In genomic region chr2:18603867-18604572, GRCh38 we compare ENCODE assay signal across 21 cellular contexts. TPM values are rescaled to one million over a fixed set of nuclear protein-coding genes. Genes with fewer than 3 reads are reported as not detected.
DNase-seq lines count a peak whose midpoint lies in the region; ATAC-seq, FAIRE-seq and TF ChIP-seq lines count a peak whose summit lies in the region.
"Had no signal": no experiment of that assay in that cellular context is flagged by ENCODE, and none has a peak within 500 bp of the region (broad histone marks: within the 10 kb centered on the region; RNA-seq: fewer than 3 reads in every experiment).

No MANE protein-coding gene starts in this region.

- no peak overlapping the region for H3K4me3 ChIP-seq in SK-N-SH (ENCODE audit: low read depth in 2 of 2, low read length in 1 of 2)
- H3K4me3 ChIP-seq: GM23338 had no signal

- H3K36me3 ChIP-seq in SK-N-SH (replicated peaks in 1 of 2; ENCODE audit: control insufficient read depth in 1 of 2, insufficient read depth in 2 of 2, low read length in 1 of 2) = no peaks in the 10 kb centered on the region

- peak overlapping the region; percentile 1; the same call in 1 of the 2 replicates for H3K4me2 ChIP-seq in SK-N-SH
- H3K4me2 ChIP-seq: GM23338 had no signal

- no peaks in the 10 kb centered on the region for H3K79me2 ChIP-seq in SK-N-SH (ENCODE audit: insufficient read depth)

- peak overlapping the region; percentile 11 to 97; a peak in 3 of 4 replicates for H3K27ac ChIP-seq in SK-N-SH (ENCODE audit: low read depth in 2 of 2, low read length in 1 of 2)
- H3K27ac ChIP-seq: C4-2B had no signal

- FAIRE-seq in GM12891 (lab: Jason Lieb, UNC) = peak; percentile 43
- FAIRE-seq: A204.1, D721Med, G401.6, GM12892, GM18507, H54 had no signal

- POLR2A ChIA-PET in SK-N-SH (lab: Yijun Ruan, JAX) = interaction anchor here (2.2 kb wide), 1 partner anchor 44 kb away, joined by 7 read pairs; the partner anchor contains the start of gene RDH14

- TF ChIP-seq EP300 in SK-N-SH (IDR thresholded peaks at IDR 0.05; ENCODE audit: borderline replicate concordance in 1 of 2, low read depth in 1 of 2, low read length in 1 of 2) = peak; percentile 80 to 82

- H3K9me3 ChIP-seq in SK-N-SH = no peaks in the 10 kb centered on the region
- H3K9me3 ChIP-seq: Caco-2 had no signal

- CTCF ChIA-PET in SK-N-SH (lab: Yijun Ruan, JAX) = interaction anchor here (1.7 to 3.7 kb wide), 2 partner anchors 9 to 84 kb away, joined by 5 to 18 read pairs; no protein-coding TSS in a partner anchor

- peak; percentile 49 for TF ChIP-seq RAD21 in SK-N-SH (IDR thresholded peaks at IDR 0.05; ENCODE audit: low read length)

- no peaks in the 10 kb centered on the region for H3K27me3 ChIP-seq in SK-N-SH (ENCODE audit: insufficient read depth)

- ATAC-seq in left lobe of liver = peak; percentile 26
- ATAC-seq: GM23338 had no signal

- no peaks in the 10 kb centered on the region for H4K20me1 ChIP-seq in SK-N-SH (ENCODE audit: insufficient read depth)

- H3F3A ChIP-seq in SK-N-SH (replicated peaks; ENCODE audit: insufficient read depth) = peaks cover 16% of the 10 kb centered on the region

- peaks cover 18 to 32% of the 10 kb centered on the region in 2 experiments for H3K4me1 ChIP-seq in SK-N-SH (ENCODE audit: control insufficient read depth in 1 of 2, insufficient read depth in 2 of 2, low read depth in 1 of 2, low read length in 1 of 2)
- H3K4me1 ChIP-seq: Caco-2 had no signal

- DNase-seq in GM12891 (ENCODE audit: insufficient read length, low spot score) = no peak
- DNase-seq in SK-N-SH = peak; percentile 72
- DNase-seq in fibroblast of gingiva (ENCODE audit: low read depth) = peak; percentile 10
- DNase-seq in left lobe of liver (ENCODE audit: low spot score) = no peak
- no peak for DNase-seq in activated naive CD4-positive, alpha-beta T cell (lab: John Stamatoyannopoulos, UW)
- DNase-seq in ecto neural progenitor cell (ENCODE audit: low spot score) = no peak
- no peak for DNase-seq in NAMALWA (ENCODE audit: low spot score)
- no peak for DNase-seq in stimulated activated CD8-positive, alpha-beta memory T cell treated with anti-CD3 and anti-CD28 coated beads, Interleukin-4, amount 100 ng/mL, for 48 hours
- DNase-seq: ACHN; Caco-2; CD4-positive, alpha-beta T cell; HCEC 1CT had no signal

- WGBS in SK-N-SH (ENCODE audit: low lambda C conversion rate) = 72% methylated on average over 3 of the region's 3 CpGs

- H3K9me2 ChIP-seq in SK-N-SH = no peaks in the 10 kb centered on the region

- H3K9ac ChIP-seq in SK-N-SH = no peak overlapping the region

- TF ChIP-seq POLR2A in GM12891 (IDR thresholded peaks at IDR 0.05; ENCODE audit: low read depth, low read length) = no peak

- no peak overlapping the region for H2AFZ ChIP-seq in SK-N-SH (ENCODE audit: low read depth)
- H2AFZ ChIP-seq: GM23338 had no signal

- TF ChIP-seq CTCF in SK-N-SH (IDR thresholded peaks at IDR 0.05) = no peak

TF ChIP-seq in GM12891, 5 proteins besides CTCF, POLR2A, EP300 and RAD21:
- no peak for TF ChIP-seq TAF1 (IDR thresholded peaks at IDR 0.05; ENCODE audit: low read depth, low read length)
- no peak for TF ChIP-seq SPI1 (IDR thresholded peaks at IDR 0.05; ENCODE audit: low read depth, low read length)
- TF ChIP-seq PAX5 (IDR thresholded peaks at IDR 0.05; ENCODE audit: insufficient read depth, low read length, severe bottlenecking) = no peak
- TF ChIP-seq POLR2AphosphoS5 (IDR thresholded peaks at IDR 0.05; ENCODE audit: low read depth, low read length) = no peak
- no peak for TF ChIP-seq POU2F2 (IDR thresholded peaks at IDR 0.05; ENCODE audit: low read depth, low read length)
TF ChIP-seq in GM12891: peak in this region for 0.

TF ChIP-seq in SK-N-SH, 30 proteins besides CTCF, POLR2A, EP300 and RAD21 (continues in another document):
- TF ChIP-seq RCOR1 (IDR thresholded peaks at IDR 0.05; ENCODE audit: low read length) (peak; percentile 67), MAX (IDR thresholded peaks at IDR 0.05; ENCODE audit: low read depth) (no peak), SMC3 (IDR thresholded peaks at IDR 0.05; ENCODE audit: low read depth, low read length) (peak; percentile 15; the same call in 1 of the 2 replicates), SIN3A (IDR thresholded peaks at IDR 0.05; ENCODE audit: borderline replicate concordance, low read depth, low read length) (no peak), CHD2 (IDR thresholded peaks at IDR 0.05; ENCODE audit: low read length, partially characterized antibody) (peak; percentile 57), POLR2AphosphoS5 (IDR thresholded peaks at IDR 0.05; ENCODE audit: low read depth, low read length) (peak; percentile 77), TEAD4 (IDR thresholded peaks at IDR 0.05; ENCODE audit: borderline replicate concordance, insufficient read depth) (peak; percentile 78; the same call in 1 of the 2 replicates), MEF2A (IDR thresholded peaks at IDR 0.05; ENCODE audit: borderline replicate concordance, low read depth) (0 out of 2 replicates have a peak, but pooled peaks have one; percentile 34), NRF1 (IDR thresholded peaks at IDR 0.05; ENCODE audit: low read depth, low read length) (no peak), GATA2 (CRISPR knock-in tag; IDR thresholded peaks at IDR 0.05) (peak; percentile 88), REST (IDR thresholded peaks at IDR 0.05; ENCODE audit: low read depth, low read length) (no peak), TCF12 (IDR thresholded peaks at IDR 0.05) (peak; percentile 96), ZBTB33 (IDR thresholded peaks at IDR 0.05; ENCODE audit: borderline replicate concordance, low read depth) (no peak), JUND (IDR thresholded peaks at IDR 0.05) (peak; percentile 58; the same call in 1 of the 2 replicates), NFIC (IDR thresholded peaks at IDR 0.05; ENCODE audit: borderline replicate concordance) (peak; percentile 89), FOSL2 (IDR thresholded peaks at IDR 0.05; ENCODE audit: borderline replicate concordance, low read depth) (0 out of 2 replicates have a peak, but pooled peaks have one; percentile 14), FOXJ3 (CRISPR knock-in tag; IDR thresholded peaks at IDR 0.05) (peak; percentile 89)

RNA-seq across cellular contexts. Expression of gene NT5C1B, which starts 14.7 kb away (rescaled TPM):
- 0.09 TPM for polyA plus RNA-seq in GM12891 (2012; ENCODE audit: low read depth, missing spikeins)
- not detected in 2 replicates for polyA plus RNA-seq in SK-N-SH (2012; rRNA removed)
- not detected in 2 replicates for polyA plus RNA-seq in SK-N-SH (2012; cell fraction: cytosol; rRNA removed)
- polyA plus RNA-seq in SK-N-SH (2012; cell fraction: nucleus; rRNA removed) = 0.04 TPM in 1 of 2 replicates, not detected in the other
- total RNA-seq in left lobe of liver = not detected
- total RNA-seq: Caco-2; CD4-positive, alpha-beta T cell; GM23338 had no signal
- polyA plus RNA-seq: BJ, GM23338 had no signal

RNA-seq across cellular contexts. Expression of gene RDH14, which starts 43.6 kb away (rescaled TPM):
- polyA plus RNA-seq in GM12891 (2012; ENCODE audit: low read depth, missing spikeins) = 13.3 TPM
- polyA plus RNA-seq in SK-N-SH (2012; rRNA removed) = 20.2 and 30.7 TPM in 2 replicates
- polyA plus RNA-seq in SK-N-SH (2012; cell fraction: cytosol; rRNA removed) = 32.8 and 39.7 TPM in 2 replicates
- 9.1 and 15.5 TPM in 2 replicates for polyA plus RNA-seq in SK-N-SH (2012; cell fraction: nucleus; rRNA removed)
- total RNA-seq in left lobe of liver = 12.5 TPM

Comparison
In these comparisons a context has a peak if more than half of its experiments do, and no peak if none do; other contexts are left out.
1. DNase-seq: peak in SK-N-SH (single experiment) and fibroblast of gingiva (single experiment); none in GM12891 (single experiment), left lobe of liver (single experiment), activated naive CD4-positive, alpha-beta T cell (0 of 4), ecto neural progenitor cell (single experiment), NAMALWA (single experiment) and stimulated activated CD8-positive, alpha-beta memory T cell treated with anti-CD3 and anti-CD28 coated beads, Interleukin-4, amount 100 ng/mL, for 48 hours (single experiment).